24 cellular contexts compared by ENCODE assay signal in the genomic region with DNA sequence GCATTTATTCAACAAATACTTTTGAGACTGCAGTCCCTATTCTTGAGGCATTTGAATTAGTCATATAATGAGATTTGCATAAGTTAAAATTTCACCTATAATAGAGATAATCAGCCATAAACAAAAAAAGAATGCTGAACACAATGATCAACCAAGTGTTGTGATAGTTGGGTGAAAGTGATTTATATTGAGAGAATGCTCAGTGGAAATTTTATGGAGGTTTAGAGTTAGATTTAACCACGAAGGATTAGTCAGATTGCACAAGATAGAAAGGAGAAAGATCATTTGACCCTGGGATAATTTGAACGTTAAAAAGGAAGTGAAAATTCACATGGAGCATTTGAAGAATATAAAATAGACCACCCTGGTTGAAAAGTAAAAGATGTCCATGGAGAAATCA.
"Had no signal": no experiment of that assay in that cellular context is flagged by ENCODE, and none has a peak within 500 bp of the region (broad histone marks: within the 10 kb centered on the region; RNA-seq: fewer than 3 reads in every experiment).

No MANE protein-coding gene starts in this region.

- DNase-seq: activated CD4-positive, alpha-beta memory T cell treated with anti-CD3 and anti-CD28 coated beads, Interleukin-2, amount 10 ng/mL, durations not matched to agents 7 days and 5 days; activated CD4-positive, alpha-beta T cell treated with anti-CD3 and anti-CD28 coated beads for 36 hours; activated CD4-positive, alpha-beta T cell treated with anti-CD3 and anti-CD28 coated beads, Interleukin-2, amount 50 U/mL, for 1 hour; activated gamma-delta T cell treated with Interleukin-2 at 50 U/mL for 16 hours; activated naive CD4-positive, alpha-beta T cell treated with anti-CD3 and anti-CD28 coated beads, Interleukin-2, amount 10 ng/mL, durations not matched to agents 7 days and 5 days; activated naive CD8-positive, alpha-beta T cell treated with anti-CD3 and anti-CD28 coated beads for 36 hours; activated T-cell treated with anti-CD3 and anti-CD28 coated beads for 4 hours; activated T-cell treated with anti-CD3 and anti-CD28 coated beads, Interleukin-2, amount 50 U/mL, for 48 hours; caudate nucleus; KG1; MG63; NCI-H1105; NCI-H1436; NCI-H1694 treated with DMSO at 0.1 percent for 48 hours; NCI-H2029 treated with DMSO at 0.1 percent for 48 hours; NCI-H345; NCI-H510A; NCI-H526 treated with DMSO at 0.1 percent for 48 hours; NCI-H82; PC-9; SIG-M5; T-helper 17 cell; T-helper 9 cell had no signal

- H3K27ac ChIP-seq: PC-9, VCaP had no signal

- H3K4me3 ChIP-seq: MG63, PC-9 had no signal

- H3K36me3 ChIP-seq: MG63 had no signal

- H3K9me3 ChIP-seq: MG63 had no signal

- ATAC-seq: activated CD4-positive, alpha-beta T cell treated with anti-CD3 and anti-CD28 coated beads for 36 hours; T-helper 17 cell had no signal

- H3K27me3 ChIP-seq: MG63 had no signal
